ENCODE assay signal across 28 cellular contexts in the genomic region with DNA sequence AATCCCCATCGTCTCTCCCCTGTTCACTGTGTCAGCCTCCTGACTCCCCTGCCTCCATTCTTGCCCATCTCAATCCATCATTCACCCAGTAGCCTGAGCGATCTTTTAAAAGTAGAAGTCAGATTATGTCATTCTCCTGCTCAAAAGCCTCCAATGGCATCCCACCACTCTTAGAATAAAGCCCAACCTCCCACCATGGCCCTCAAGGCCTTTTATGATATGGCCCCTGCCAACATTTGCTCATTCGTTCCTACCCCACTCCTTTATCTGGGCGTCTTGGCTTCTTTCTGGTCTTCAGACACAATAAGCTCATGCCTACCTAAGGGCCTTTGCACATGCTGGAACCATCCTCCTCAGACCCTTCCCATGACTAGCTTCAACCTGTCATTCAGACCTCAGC.
"Had no signal": no experiment of that assay in that cellular context is flagged by ENCODE, and none has a peak within 500 bp of the region (broad histone marks: within the 10 kb centered on the region; RNA-seq: fewer than 3 reads in every experiment).

No MANE protein-coding gene starts in this region.

- ATAC-seq: stimulated activated effector memory CD8-positive, alpha-beta T cell treated with anti-CD3 and anti-CD28 coated beads, Interleukin-12 subunit alpha, Interleukin-12 subunit beta, amount 100 ng/mL, for 72 hours; stimulated activated memory B cell treated with anti-CD40 and anti-IgM and Interleukin-4, amounts not matched to agents 10 μg/mL and 1 μg/mL and 100 μg/mL, for 72 hours; stimulated activated naive B cell treated with anti-CD40 and anti-IgM and Interleukin-4, amounts not matched to agents 10 μg/mL and 1 μg/mL and 100 μg/mL, for 72 hours; stimulated activated naive CD8-positive, alpha-beta T cell treated with anti-CD3 and anti-CD28 coated beads, Interleukin-15, amount 100 ng/mL, for 72 hours; stimulated activated naive CD8-positive, alpha-beta T cell treated with anti-CD3 and anti-CD28 coated beads, Interleukin-15, Interleukin-2, amounts not matched to agents 100 U/mL and 50 U/mL, for 24 hours; upper lobe of right lung had no signal

- H3K4me3 ChIP-seq: stomach, suprapubic skin, testis, thoracic aorta, thyroid gland, tibial artery, tibial nerve, transverse colon, upper lobe of left lung, upper lobe of right lung, uterus, vagina had no signal

- H3K36me3 Mint-ChIP-seq: stimulated activated effector memory CD8-positive, alpha-beta T cell treated with anti-CD3 and anti-CD28 coated beads, Interleukin-12 subunit alpha, Interleukin-12 subunit beta, amount 100 ng/mL, for 72 hours; stimulated activated memory B cell treated with anti-CD40 and anti-IgM and Interleukin-4, amounts not matched to agents 10 μg/mL and 1 μg/mL and 100 μg/mL, for 72 hours; stimulated activated naive B cell treated with anti-CD40 and anti-IgM and Interleukin-4, amounts not matched to agents 10 μg/mL and 1 μg/mL and 100 μg/mL, for 72 hours; type B pancreatic cell had no signal

- H3K4me1 ChIP-seq: thyroid gland, tibial artery, upper lobe of right lung, uterus, vagina had no signal

- H3K9me3 ChIP-seq: stomach, suprapubic skin, testis, thoracic aorta, thyroid gland, tibial artery, tibial nerve, transverse colon, upper lobe of left lung, upper lobe of right lung, uterus, vagina had no signal

- H3K4me3 Mint-ChIP-seq: stimulated activated effector memory CD8-positive, alpha-beta T cell treated with anti-CD3 and anti-CD28 coated beads, Interleukin-12 subunit alpha, Interleukin-12 subunit beta, amount 100 ng/mL, for 72 hours; stimulated activated memory B cell treated with anti-CD40 and anti-IgM and Interleukin-4, amounts not matched to agents 10 μg/mL and 1 μg/mL and 100 μg/mL, for 72 hours; stimulated activated naive B cell treated with anti-CD40 and anti-IgM and Interleukin-4, amounts not matched to agents 10 μg/mL and 1 μg/mL and 100 μg/mL, for 72 hours; stimulated activated naive CD8-positive, alpha-beta T cell treated with anti-CD3 and anti-CD28 coated beads, Interleukin-15, amount 100 ng/mL, for 72 hours; stimulated activated naive CD8-positive, alpha-beta T cell treated with anti-CD3 and anti-CD28 coated beads, Interleukin-15, Interleukin-2, amounts not matched to agents 100 ng/mL and 50 ng/mL, for 24 hours; type B pancreatic cell had no signal

- H3K36me3 ChIP-seq: stomach, suprapubic skin, thoracic aorta, thyroid gland, tibial artery, tibial nerve, transverse colon, upper lobe of left lung, upper lobe of right lung, uterus, vagina had no signal

- H3K4me1 Mint-ChIP-seq: stimulated activated memory B cell treated with anti-CD40 and anti-IgM and Interleukin-4, amounts not matched to agents 10 μg/mL and 1 μg/mL and 100 μg/mL, for 72 hours had no signal

- DNase-seq: stimulated activated CD4-positive, alpha-beta T cell treated with anti-CD3 and anti-CD28 coated beads, Interleukin-2, amount 100 ng/mL, for 48 hours; stimulated activated CD4-positive, alpha-beta T cell treated with anti-CD3 and anti-CD28 coated beads, Interleukin-4, amount 100 ng/mL, for 1 hour; stimulated activated CD4-positive, alpha-beta T cell treated with anti-CD3 and anti-CD28 coated beads, Interleukin-4, amount 100 ng/mL, for 24 hours; stimulated activated CD4-positive, alpha-beta T cell treated with anti-CD3 and anti-CD28 coated beads, Interleukin-4, amount 100 ng/mL, for 4 hours; stimulated activated CD8-positive, alpha-beta memory T cell treated with anti-CD3 and anti-CD28 coated beads, Interleukin-4, amount 100 ng/mL, for 48 hours; stimulated activated naive B cell treated with anti-CD40 and anti-IgM and Interleukin-4, amounts not matched to agents 10 μg/mL and 1 μg/mL and 100 μg/mL, for 72 hours; stimulated activated naive CD4-positive, alpha-beta T cell; stimulated activated naive CD4-positive, alpha-beta T cell treated with Interleukin-2 at 50 U/mL for 16 hours; stimulated activated naive CD8-positive, alpha-beta T cell treated with anti-CD3 and anti-CD28 coated beads, Interleukin-15, amount 100 ng/mL, for 72 hours; stimulated activated naive CD8-positive, alpha-beta T cell treated with anti-CD3 and anti-CD28 coated beads, Interleukin-15, Interleukin-2, amounts not matched to agents 100 U/mL and 50 U/mL, for 24 hours; stomach; substantia nigra; testis; thyroid gland; tibial artery; transverse colon; trophoblast cell; upper lobe of left lung; upper lobe of right lung; uterus had no signal

- H3K27ac ChIP-seq: stomach, suprapubic skin, testis, thoracic aorta, thyroid gland, tibial artery, tibial nerve, transverse colon, upper lobe of left lung, upper lobe of right lung, uterus, vagina had no signal

- H3K27me3 ChIP-seq: suprapubic skin, testis, thyroid gland, tibial nerve, transverse colon, upper lobe of left lung, upper lobe of right lung, uterus, vagina had no signal

- H3K27me3 Mint-ChIP-seq: stimulated activated naive CD8-positive, alpha-beta T cell treated with anti-CD3 and anti-CD28 coated beads, Interleukin-15, Interleukin-2, amounts not matched to agents 100 ng/mL and 50 ng/mL, for 24 hours had no signal

- H3K9me3 Mint-ChIP-seq: stimulated activated effector memory CD8-positive, alpha-beta T cell treated with anti-CD3 and anti-CD28 coated beads, Interleukin-12 subunit alpha, Interleukin-12 subunit beta, amount 100 ng/mL, for 72 hours; stimulated activated memory B cell treated with anti-CD40 and anti-IgM and Interleukin-4, amounts not matched to agents 10 μg/mL and 1 μg/mL and 100 μg/mL, for 72 hours; stimulated activated naive B cell treated with anti-CD40 and anti-IgM and Interleukin-4, amounts not matched to agents 10 μg/mL and 1 μg/mL and 100 μg/mL, for 72 hours; stimulated activated naive CD8-positive, alpha-beta T cell treated with anti-CD3 and anti-CD28 coated beads, Interleukin-15, amount 100 ng/mL, for 72 hours; stimulated activated naive CD8-positive, alpha-beta T cell treated with anti-CD3 and anti-CD28 coated beads, Interleukin-15, Interleukin-2, amounts not matched to agents 100 ng/mL and 50 ng/mL, for 24 hours; type B pancreatic cell had no signal

- H3K27ac Mint-ChIP-seq: stimulated activated effector memory CD8-positive, alpha-beta T cell treated with anti-CD3 and anti-CD28 coated beads, Interleukin-12 subunit alpha, Interleukin-12 subunit beta, amount 100 ng/mL, for 72 hours; stimulated activated memory B cell treated with anti-CD40 and anti-IgM and Interleukin-4, amounts not matched to agents 10 μg/mL and 1 μg/mL and 100 μg/mL, for 72 hours; stimulated activated naive B cell treated with anti-CD40 and anti-IgM and Interleukin-4, amounts not matched to agents 10 μg/mL and 1 μg/mL and 100 μg/mL, for 72 hours; stimulated activated naive CD8-positive, alpha-beta T cell treated with anti-CD3 and anti-CD28 coated beads, Interleukin-15, Interleukin-2, amounts not matched to agents 100 ng/mL and 50 ng/mL, for 24 hours; type B pancreatic cell had no signal
